In genomic region chr22:20606041-20606783, GRCh38 we compare ENCODE assay signal across 8 cellular contexts.
DNase-seq lines count a peak whose midpoint lies in the region; ATAC-seq and TF ChIP-seq lines count a peak whose summit lies in the region.

No MANE protein-coding gene starts in this region.

- WGBS in adrenal gland, 4 donors = 29 to 58% (median 44%) methylated on average over 7 to 13 of the region's 13 CpGs

- peak; percentile 79 for TF ChIP-seq CTCF in GM10266 (IDR thresholded peaks at IDR 0.05; ENCODE audit: control insufficient read depth, insufficient read depth, low read depth, missing control alignments)
- peak; percentile 57 to 74 (median 64) for TF ChIP-seq CTCF in adrenal gland (IDR thresholded peaks at IDR 0.05)

- H3K4me3 ChIP-seq in adrenal gland = no peak overlapping the region
- H3K4me3 ChIP-seq in iPS-18c (ENCODE audit: insufficient read depth, low read depth, low read length) = 0 out of 2 replicates have a peak overlapping the region, but pooled peaks have one; percentile 9

- DNase-seq in GM10266 (ENCODE audit: extremely low spot score) (peak; percentile 73), NCI-H1092 (lab: John Stamatoyannopoulos, UW) (peak; percentile 41), T follicular helper cell (ENCODE audit: low read depth) (peak; percentile 61), adrenal gland (peak; percentile 57 to 76 (median 72)), posterior vena cava (ENCODE audit: low spot score) (no peak)
- peak; percentile 54 to 60 for DNase-seq in stimulated activated CD4-positive, alpha-beta T cell treated with anti-CD3 and anti-CD28 coated beads, Interleukin-1b, Interleukin-23, amount 100 ng/mL, for 4 hours (ENCODE audit: low read depth in 2 of 2)

- no peak for ATAC-seq in GM19452 (IDR thresholded peaks at IDR 0.05; ENCODE audit: unreplicated experiment)

- H3K4me1 ChIP-seq in adrenal gland (replicated peaks in 1 of 2) = no peaks in the 10 kb centered on the region

- TF ChIP-seq POLR2A in adrenal gland (IDR thresholded peaks at IDR 0.05) = no peak

- H3K27ac ChIP-seq in adrenal gland = no peak overlapping the region

- H3K27me3 ChIP-seq in adrenal gland = no peaks in the 10 kb centered on the region

- intact Hi-C loops in adrenal gland (cut with DNase I) (loop anchor here in 1 of 2 donors (10.0 kb wide), 1 partner anchor 89 kb away; no protein-coding TSS in a partner anchor), posterior vena cava (cut with DNase I) (loop anchor here in 1 of 2 donors (10.0 kb wide), 1 partner anchor 69 kb away; no protein-coding TSS in a partner anchor)

- H3K9me3 ChIP-seq in adrenal gland (replicated peaks in 1 of 3) (no peaks in the 10 kb centered on the region), iPS-18c (ENCODE audit: control insufficient read depth, insufficient read depth, low read length) (no peaks in the 10 kb centered on the region)

- no peaks in the 10 kb centered on the region for H3K36me3 ChIP-seq in adrenal gland (replicated peaks in 1 of 2)
